1 cellular context compared by ENCODE assay signal in the genomic region with DNA sequence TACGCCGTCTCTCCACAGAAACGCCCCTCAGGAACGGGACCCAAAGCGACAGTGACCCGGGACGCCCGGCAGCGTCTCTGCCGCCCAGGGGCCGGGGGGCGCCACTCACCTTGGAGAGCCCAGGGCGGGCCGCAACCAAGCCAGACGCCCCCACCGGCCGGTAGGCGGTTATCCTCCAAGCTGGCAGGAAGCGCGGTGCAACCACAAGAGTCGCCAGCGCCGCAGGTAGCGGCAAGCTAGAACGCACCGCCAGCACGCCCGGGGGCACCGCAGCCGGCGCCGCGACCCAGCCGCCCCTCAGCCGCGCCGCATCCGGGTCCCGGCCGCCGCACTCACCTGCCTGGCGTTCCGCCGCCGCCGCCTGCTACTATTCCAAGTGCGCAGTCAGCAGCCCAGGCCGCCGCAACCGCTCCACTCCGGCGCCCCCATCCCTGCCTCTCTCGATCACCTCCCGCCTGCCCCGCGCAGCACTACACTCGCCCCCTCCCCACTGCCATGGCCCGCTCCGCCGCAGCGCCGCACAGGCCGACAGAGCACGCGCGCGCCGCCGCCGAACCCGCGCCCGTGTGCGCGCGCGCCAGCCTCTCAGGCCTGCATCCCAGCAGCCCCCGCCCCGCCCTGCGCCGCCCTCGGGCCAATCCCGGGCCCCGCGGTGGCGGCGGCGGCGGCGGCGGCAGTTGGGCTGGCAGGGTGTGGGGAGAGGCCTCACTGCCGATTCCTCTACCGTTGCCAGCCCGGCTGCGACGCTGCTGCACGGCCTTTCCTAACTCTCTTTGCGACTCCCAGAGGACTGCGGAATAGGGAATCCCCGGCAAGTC.
A peak's percentile ranks its signal among the peaks of the same experiment; 100 is the strongest.
TF ChIP-seq lines count a peak whose summit lies in the region.

A gene (minus strand): TSS at position 570 of the 818 bp plus-strand sequence. CDS start 75,585 bp downstream, outside the sequence.

TF ChIP-seq in K562, 482 proteins besides CTCF, POLR2A, EP300 and RAD21 (continued from another document):
- TF ChIP-seq TEAD1 (CRISPR knock-in tag; IDR thresholded peaks at IDR 0.05), result peak in 1 of 2 experiments; percentile 36; a peak in 1 of 4 replicates
- TF ChIP-seq, protein P1, sequence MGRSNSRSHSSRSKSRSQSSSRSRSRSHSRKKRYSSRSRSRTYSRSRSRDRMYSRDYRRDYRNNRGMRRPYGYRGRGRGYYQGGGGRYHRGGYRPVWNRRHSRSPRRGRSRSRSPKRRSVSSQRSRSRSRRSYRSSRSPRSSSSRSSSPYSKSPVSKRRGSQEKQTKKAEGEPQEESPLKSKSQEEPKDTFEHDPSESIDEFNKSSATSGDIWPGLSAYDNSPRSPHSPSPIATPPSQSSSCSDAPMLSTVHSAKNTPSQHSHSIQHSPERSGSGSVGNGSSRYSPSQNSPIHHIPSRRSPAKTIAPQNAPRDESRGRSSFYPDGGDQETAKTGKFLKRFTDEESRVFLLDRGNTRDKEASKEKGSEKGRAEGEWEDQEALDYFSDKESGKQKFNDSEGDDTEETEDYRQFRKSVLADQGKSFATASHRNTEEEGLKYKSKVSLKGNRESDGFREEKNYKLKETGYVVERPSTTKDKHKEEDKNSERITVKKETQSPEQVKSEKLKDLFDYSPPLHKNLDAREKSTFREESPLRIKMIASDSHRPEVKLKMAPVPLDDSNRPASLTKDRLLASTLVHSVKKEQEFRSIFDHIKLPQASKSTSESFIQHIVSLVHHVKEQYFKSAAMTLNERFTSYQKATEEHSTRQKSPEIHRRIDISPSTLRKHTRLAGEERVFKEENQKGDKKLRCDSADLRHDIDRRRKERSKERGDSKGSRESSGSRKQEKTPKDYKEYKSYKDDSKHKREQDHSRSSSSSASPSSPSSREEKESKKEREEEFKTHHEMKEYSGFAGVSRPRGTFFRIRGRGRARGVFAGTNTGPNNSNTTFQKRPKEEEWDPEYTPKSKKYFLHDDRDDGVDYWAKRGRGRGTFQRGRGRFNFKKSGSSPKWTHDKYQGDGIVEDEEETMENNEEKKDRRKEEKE (IDR thresholded peaks at IDR 0.05; ENCODE audit: borderline replicate concordance in 1 of 2, control insufficient read depth in 1 of 2, low read depth in 2 of 2, low read length in 1 of 2), result peak in 1 of 2 experiments; percentile 16; a peak in 1 of 4 replicates
- TF ChIP-seq ZBTB8A (IDR thresholded peaks at IDR 0.05; ENCODE audit: partially characterized antibody), result no peak
- TF ChIP-seq, protein P2, sequence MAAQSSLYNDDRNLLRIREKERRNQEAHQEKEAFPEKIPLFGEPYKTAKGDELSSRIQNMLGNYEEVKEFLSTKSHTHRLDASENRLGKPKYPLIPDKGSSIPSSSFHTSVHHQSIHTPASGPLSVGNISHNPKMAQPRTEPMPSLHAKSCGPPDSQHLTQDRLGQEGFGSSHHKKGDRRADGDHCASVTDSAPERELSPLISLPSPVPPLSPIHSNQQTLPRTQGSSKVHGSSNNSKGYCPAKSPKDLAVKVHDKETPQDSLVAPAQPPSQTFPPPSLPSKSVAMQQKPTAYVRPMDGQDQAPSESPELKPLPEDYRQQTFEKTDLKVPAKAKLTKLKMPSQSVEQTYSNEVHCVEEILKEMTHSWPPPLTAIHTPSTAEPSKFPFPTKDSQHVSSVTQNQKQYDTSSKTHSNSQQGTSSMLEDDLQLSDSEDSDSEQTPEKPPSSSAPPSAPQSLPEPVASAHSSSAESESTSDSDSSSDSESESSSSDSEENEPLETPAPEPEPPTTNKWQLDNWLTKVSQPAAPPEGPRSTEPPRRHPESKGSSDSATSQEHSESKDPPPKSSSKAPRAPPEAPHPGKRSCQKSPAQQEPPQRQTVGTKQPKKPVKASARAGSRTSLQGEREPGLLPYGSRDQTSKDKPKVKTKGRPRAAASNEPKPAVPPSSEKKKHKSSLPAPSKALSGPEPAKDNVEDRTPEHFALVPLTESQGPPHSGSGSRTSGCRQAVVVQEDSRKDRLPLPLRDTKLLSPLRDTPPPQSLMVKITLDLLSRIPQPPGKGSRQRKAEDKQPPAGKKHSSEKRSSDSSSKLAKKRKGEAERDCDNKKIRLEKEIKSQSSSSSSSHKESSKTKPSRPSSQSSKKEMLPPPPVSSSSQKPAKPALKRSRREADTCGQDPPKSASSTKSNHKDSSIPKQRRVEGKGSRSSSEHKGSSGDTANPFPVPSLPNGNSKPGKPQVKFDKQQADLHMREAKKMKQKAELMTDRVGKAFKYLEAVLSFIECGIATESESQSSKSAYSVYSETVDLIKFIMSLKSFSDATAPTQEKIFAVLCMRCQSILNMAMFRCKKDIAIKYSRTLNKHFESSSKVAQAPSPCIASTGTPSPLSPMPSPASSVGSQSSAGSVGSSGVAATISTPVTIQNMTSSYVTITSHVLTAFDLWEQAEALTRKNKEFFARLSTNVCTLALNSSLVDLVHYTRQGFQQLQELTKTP (IDR thresholded peaks at IDR 0.05; ENCODE audit: low read depth in 1 of 2, partially characterized antibody in 2 of 2), result no peak
- TF ChIP-seq CCNT2 (IDR thresholded peaks at IDR 0.05; ENCODE audit: borderline replicate concordance, extremely low read depth, insufficient read length, low read depth, low read length), result peak; percentile 73
- TF ChIP-seq, protein P3, sequence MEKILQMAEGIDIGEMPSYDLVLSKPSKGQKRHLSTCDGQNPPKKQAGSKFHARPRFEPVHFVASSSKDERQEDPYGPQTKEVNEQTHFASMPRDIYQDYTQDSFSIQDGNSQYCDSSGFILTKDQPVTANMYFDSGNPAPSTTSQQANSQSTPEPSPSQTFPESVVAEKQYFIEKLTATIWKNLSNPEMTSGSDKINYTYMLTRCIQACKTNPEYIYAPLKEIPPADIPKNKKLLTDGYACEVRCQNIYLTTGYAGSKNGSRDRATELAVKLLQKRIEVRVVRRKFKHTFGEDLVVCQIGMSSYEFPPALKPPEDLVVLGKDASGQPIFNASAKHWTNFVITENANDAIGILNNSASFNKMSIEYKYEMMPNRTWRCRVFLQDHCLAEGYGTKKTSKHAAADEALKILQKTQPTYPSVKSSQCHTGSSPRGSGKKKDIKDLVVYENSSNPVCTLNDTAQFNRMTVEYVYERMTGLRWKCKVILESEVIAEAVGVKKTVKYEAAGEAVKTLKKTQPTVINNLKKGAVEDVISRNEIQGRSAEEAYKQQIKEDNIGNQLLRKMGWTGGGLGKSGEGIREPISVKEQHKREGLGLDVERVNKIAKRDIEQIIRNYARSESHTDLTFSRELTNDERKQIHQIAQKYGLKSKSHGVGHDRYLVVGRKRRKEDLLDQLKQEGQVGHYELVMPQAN (IDR thresholded peaks at IDR 0.05; ENCODE audit: borderline replicate concordance), result 0 out of 2 replicates have a peak, but pooled peaks have one; percentile 37
- TF ChIP-seq ZNF347 (CRISPR knock-in tag; IDR thresholded peaks at IDR 0.05; ENCODE audit: low read depth), result no peak
- peak; percentile 34 for TF ChIP-seq MTA3 (IDR thresholded peaks at IDR 0.05; ENCODE audit: borderline replicate concordance)
- 0 out of 2 replicates have a peak, but pooled peaks have one; percentile 13 for TF ChIP-seq LEF1 (IDR thresholded peaks at IDR 0.05)
- TF ChIP-seq, protein P4, sequence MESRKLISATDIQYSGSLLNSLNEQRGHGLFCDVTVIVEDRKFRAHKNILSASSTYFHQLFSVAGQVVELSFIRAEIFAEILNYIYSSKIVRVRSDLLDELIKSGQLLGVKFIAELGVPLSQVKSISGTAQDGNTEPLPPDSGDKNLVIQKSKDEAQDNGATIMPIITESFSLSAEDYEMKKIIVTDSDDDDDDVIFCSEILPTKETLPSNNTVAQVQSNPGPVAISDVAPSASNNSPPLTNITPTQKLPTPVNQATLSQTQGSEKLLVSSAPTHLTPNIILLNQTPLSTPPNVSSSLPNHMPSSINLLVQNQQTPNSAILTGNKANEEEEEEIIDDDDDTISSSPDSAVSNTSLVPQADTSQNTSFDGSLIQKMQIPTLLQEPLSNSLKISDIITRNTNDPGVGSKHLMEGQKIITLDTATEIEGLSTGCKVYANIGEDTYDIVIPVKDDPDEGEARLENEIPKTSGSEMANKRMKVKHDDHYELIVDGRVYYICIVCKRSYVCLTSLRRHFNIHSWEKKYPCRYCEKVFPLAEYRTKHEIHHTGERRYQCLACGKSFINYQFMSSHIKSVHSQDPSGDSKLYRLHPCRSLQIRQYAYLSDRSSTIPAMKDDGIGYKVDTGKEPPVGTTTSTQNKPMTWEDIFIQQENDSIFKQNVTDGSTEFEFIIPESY (CRISPR knock-in tag; IDR thresholded peaks at IDR 0.05), result peak; percentile 61; the same call in 1 of the 2 replicates
- TF ChIP-seq EGR1 (conservative IDR thresholded peaks at IDR 0.05), result peak; percentile 54; the same call in 1 of the 2 replicates
- TF ChIP-seq, protein P5, sequence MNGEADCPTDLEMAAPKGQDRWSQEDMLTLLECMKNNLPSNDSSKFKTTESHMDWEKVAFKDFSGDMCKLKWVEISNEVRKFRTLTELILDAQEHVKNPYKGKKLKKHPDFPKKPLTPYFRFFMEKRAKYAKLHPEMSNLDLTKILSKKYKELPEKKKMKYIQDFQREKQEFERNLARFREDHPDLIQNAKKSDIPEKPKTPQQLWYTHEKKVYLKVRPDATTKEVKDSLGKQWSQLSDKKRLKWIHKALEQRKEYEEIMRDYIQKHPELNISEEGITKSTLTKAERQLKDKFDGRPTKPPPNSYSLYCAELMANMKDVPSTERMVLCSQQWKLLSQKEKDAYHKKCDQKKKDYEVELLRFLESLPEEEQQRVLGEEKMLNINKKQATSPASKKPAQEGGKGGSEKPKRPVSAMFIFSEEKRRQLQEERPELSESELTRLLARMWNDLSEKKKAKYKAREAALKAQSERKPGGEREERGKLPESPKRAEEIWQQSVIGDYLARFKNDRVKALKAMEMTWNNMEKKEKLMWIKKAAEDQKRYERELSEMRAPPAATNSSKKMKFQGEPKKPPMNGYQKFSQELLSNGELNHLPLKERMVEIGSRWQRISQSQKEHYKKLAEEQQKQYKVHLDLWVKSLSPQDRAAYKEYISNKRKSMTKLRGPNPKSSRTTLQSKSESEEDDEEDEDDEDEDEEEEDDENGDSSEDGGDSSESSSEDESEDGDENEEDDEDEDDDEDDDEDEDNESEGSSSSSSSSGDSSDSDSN (IDR thresholded peaks at IDR 0.05; ENCODE audit: borderline replicate concordance in 1 of 2, low read depth in 2 of 2, low read length in 2 of 2), result peak; percentile 81 to 91; a peak in 3 of 4 replicates
- peak; percentile 58; the same call in 1 of the 2 replicates for TF ChIP-seq HDAC8 (tag; IDR thresholded peaks at IDR 0.05)
- TF ChIP-seq, protein P6, sequence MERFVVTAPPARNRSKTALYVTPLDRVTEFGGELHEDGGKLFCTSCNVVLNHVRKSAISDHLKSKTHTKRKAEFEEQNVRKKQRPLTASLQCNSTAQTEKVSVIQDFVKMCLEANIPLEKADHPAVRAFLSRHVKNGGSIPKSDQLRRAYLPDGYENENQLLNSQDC (CRISPR knock-in tag; IDR thresholded peaks at IDR 0.05), result peak; percentile 92; the same call in 1 of the 2 replicates
